23 cellular contexts compared by ENCODE assay signal in the genomic region with DNA sequence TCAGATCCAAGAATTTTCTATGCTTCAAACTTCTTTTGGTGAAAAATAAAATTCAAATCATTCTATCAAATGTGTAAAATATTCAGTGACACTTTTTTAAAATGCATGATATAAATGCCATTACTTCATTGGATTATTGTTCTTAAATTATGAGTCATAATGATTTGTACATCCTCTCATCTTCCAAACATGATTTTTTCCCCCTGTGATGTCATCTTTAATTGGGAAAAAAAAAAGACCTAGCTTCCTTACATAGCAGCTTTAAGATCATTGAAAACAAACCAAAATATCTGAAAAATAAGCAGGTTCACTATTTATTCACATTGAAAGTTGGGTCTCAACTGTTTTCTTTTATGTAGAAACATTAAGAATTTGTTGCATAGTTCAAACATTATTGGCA.
"Had no signal": no experiment of that assay in that cellular context is flagged by ENCODE, and none has a peak within 500 bp of the region (broad histone marks: within the 10 kb centered on the region; RNA-seq: fewer than 3 reads in every experiment).

No MANE protein-coding gene starts in this region.

- H3K9me3 ChIP-seq: SJCRH30 had no signal

- H3K36me3 ChIP-seq: SJCRH30 had no signal

- DNase-seq: IMR-90, Karpas-422, KG1, MM.1S, NCI-H1092 treated with DMSO at 0.1 percent for 48 hours, NCI-H1436, NCI-H187, NCI-H2029, NCI-H2081 treated with DMSO at 0.1 percent for 48 hours, NCI-H2171, NCI-H226, NCI-H446, NCI-H510A, NCI-H524 treated with DMSO at 0.1 percent for 48 hours, NCI-H69, NCI-H774, SHP77 treated with DMSO at 0.1 percent for 48 hours, SJCRH30, T-cell had no signal

- FAIRE-seq: RCC 7860 had no signal

- H3K27me3 ChIP-seq: SJCRH30 had no signal

- H3K4me3 ChIP-seq: SJCRH30 had no signal

- H3K4me1 ChIP-seq: SJCRH30 had no signal

- H3K27ac ChIP-seq: HL-60, SJCRH30 had no signal

- ATAC-seq: Right ventricle myocardium inferior, SK-N-SH treated with all-trans-retinoic acid at 6 μM for 48 hours, T-cell had no signal
